In the genomic region with DNA sequence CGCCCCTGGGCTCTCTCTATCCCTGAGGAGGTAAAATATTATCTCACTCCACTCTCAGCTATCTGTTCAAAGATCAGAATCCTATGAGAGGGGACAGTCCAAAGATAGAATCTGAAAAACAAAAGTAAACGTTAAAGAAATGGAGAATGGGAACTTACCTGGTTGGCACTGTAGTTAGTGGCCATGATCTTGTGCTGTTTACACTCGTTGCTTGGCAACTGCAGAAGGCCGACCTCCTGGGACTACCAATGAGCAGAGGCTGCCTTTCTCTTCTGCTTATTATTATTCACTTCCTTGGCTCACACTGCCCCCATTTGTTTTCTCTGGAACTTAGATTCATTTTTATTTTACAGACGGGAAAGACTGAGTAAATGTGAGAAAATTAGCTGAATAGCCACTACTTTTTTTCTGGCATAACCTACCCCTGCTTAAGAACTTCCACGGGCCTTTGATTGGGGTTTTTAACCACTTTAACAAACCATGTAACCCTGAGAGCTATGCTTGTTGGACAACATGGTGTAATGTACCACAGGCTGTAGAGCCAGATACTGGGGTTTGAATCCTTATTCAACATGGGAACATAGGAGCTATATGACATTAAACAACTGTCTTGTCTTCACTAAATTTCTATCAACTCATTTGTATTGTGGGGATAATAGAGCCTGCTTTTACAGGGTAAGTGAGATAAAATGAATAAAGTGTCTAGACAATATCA, we compare ENCODE assay signal across 8 cellular contexts. TPM values are rescaled to one million over a fixed set of nuclear protein-coding genes. Genes with fewer than 3 reads are reported as not detected.
DNase-seq lines count a peak whose midpoint lies in the region; ATAC-seq, FAIRE-seq and TF ChIP-seq lines count a peak whose summit lies in the region.

A gene with protein sequence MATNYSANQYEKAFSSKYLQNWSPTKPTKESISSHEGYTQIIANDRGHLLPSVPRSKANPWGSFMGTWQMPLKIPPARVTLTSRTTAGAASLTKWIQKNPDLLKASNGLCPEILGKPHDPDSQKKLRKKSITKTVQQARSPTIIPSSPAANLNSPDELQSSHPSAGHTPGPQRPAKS (minus strand): TSS at position 193 of the 715 bp plus-strand sequence. CDS start 8 bp downstream, at position 185.

- TF ChIP-seq CTCF in A549 (IDR thresholded peaks at IDR 0.05) (peak; percentile 21; the same call in 1 of the 3 replicates), chondrocyte (IDR thresholded peaks at IDR 0.05) (peak; percentile 70)

- ATAC-seq in A549 (peak; percentile 92 to 99), HG02678 (IDR thresholded peaks at IDR 0.05; ENCODE audit: unreplicated experiment) (peak; percentile 91)

- no peaks in the 10 kb centered on the region for H3K27me3 Mint-ChIP-seq in chondrocyte (ENCODE audit: low read depth)
- H3K27me3 Mint-ChIP-seq in stimulated activated naive CD8-positive, alpha-beta T cell treated with anti-CD3 and anti-CD28 coated beads, Interleukin-15, Interleukin-2, amounts not matched to agents 100 ng/mL and 50 ng/mL, for 24 hours, result no peaks in the 10 kb centered on the region

- peak within 1 kb of the TSS; percentile 73 for H3K27ac Mint-ChIP-seq in chondrocyte (ENCODE audit: unreplicated experiment)
- H3K27ac Mint-ChIP-seq in stimulated activated naive CD8-positive, alpha-beta T cell treated with anti-CD3 and anti-CD28 coated beads, Interleukin-15, Interleukin-2, amounts not matched to agents 100 ng/mL and 50 ng/mL, for 24 hours, result peak within 1 kb of the TSS; percentile 71

- H3K9me3 Mint-ChIP-seq in chondrocyte (ENCODE audit: low read depth), result no peaks in the 10 kb centered on the region
- H3K9me3 Mint-ChIP-seq in stimulated activated naive CD8-positive, alpha-beta T cell treated with anti-CD3 and anti-CD28 coated beads, Interleukin-15, Interleukin-2, amounts not matched to agents 100 ng/mL and 50 ng/mL, for 24 hours, result no peaks in the 10 kb centered on the region

- CTCF ChIA-PET in A549 (lab: Yijun Ruan, JAX), result interaction anchor here (0.7 to 9.3 kb wide), 9 partner anchors 8 to 175 kb away, joined by 3 to 69 read pairs (median 4); partner anchors contain the start of genes FCER1G and TOMM40L

- no peak within 1 kb of the TSS for H3K4me3 ChIP-seq in A549

- no peaks in the 10 kb centered on the region for H3K9me3 ChIP-seq in A549

- peaks cover 16% of the 10 kb centered on the region for H3K36me3 Mint-ChIP-seq in chondrocyte (ENCODE audit: low read depth)
- H3K36me3 Mint-ChIP-seq in stimulated activated naive CD8-positive, alpha-beta T cell treated with anti-CD3 and anti-CD28 coated beads, Interleukin-15, Interleukin-2, amounts not matched to agents 100 ng/mL and 50 ng/mL, for 24 hours (ENCODE audit: low read depth), result peaks cover 48% of the 10 kb centered on the region

- 46% methylated on average over 6 of the region's 6 CpGs for WGBS in A549 (ENCODE audit: missing lambda C conversion rate)

- FAIRE-seq in A549 (lab: Jason Lieb, UNC) (no peak), GM12891 (lab: Jason Lieb, UNC) (peak; percentile 94)

- POLR2A ChIA-PET in A549 (lab: Yijun Ruan, JAX), result no interaction called here

- no peak for TF ChIP-seq EP300 in A549 (IDR thresholded peaks at IDR 0.05)

- H3K4me2 ChIP-seq in A549, result no peak within 1 kb of the TSS

- H3K4me1 Mint-ChIP-seq in chondrocyte (ENCODE audit: low read depth), result peaks cover 7% of the 10 kb centered on the region
- peaks cover 29% of the 10 kb centered on the region for H3K4me1 Mint-ChIP-seq in stimulated activated naive CD8-positive, alpha-beta T cell treated with anti-CD3 and anti-CD28 coated beads, Interleukin-15, Interleukin-2, amounts not matched to agents 100 ng/mL and 50 ng/mL, for 24 hours (ENCODE audit: low read depth)

- no peak within 1 kb of the TSS for H3K27ac ChIP-seq in A549

- TF ChIP-seq RAD21 in A549 (conservative IDR thresholded peaks at IDR 0.05 in 1 of 2, IDR thresholded peaks at IDR 0.05 in 1 of 2), result no peak

- H3K4me3 Mint-ChIP-seq in chondrocyte (ENCODE audit: unreplicated experiment), result no peak within 1 kb of the TSS
- no peak within 1 kb of the TSS for H3K4me3 Mint-ChIP-seq in stimulated activated naive CD8-positive, alpha-beta T cell treated with anti-CD3 and anti-CD28 coated beads, Interleukin-15, Interleukin-2, amounts not matched to agents 100 ng/mL and 50 ng/mL, for 24 hours

- TF ChIP-seq POLR2A in A549 (IDR thresholded peaks at IDR 0.05; ENCODE audit: low read length) (no peak), GM12891 (IDR thresholded peaks at IDR 0.05; ENCODE audit: low read depth, low read length) (no peak)

- DNase-seq in A549 (ENCODE audit: low read depth in 1 of 2, low spot score in 1 of 2) (peak; percentile 73 to 77), GM12891 (ENCODE audit: insufficient read length, low spot score) (peak; percentile 67), NCI-H1105 (lab: John Stamatoyannopoulos, UW) (peak; percentile 66), T-helper 1 cell (peak; percentile 19 to 52 (median 40)), chondrocyte (ENCODE audit: low spot score) (no peak), kidney tubule cell (ENCODE audit: low spot score) (peak; percentile 88)

- H3K4me1 ChIP-seq in A549, result peaks cover 8% of the 10 kb centered on the region; the same call in 1 of the 3 replicates

TF ChIP-seq in A549, 52 proteins besides CTCF, POLR2A, EP300 and RAD21 (continues in another document):
- TF ChIP-seq RCOR1 (IDR thresholded peaks at IDR 0.05; ENCODE audit: low read depth, low read length) (no peak), MAFK (IDR thresholded peaks at IDR 0.05; ENCODE audit: partially characterized antibody) (no peak), ZFP36 (IDR thresholded peaks at IDR 0.05; ENCODE audit: borderline replicate concordance, partially characterized antibody) (no peak), POLR2AphosphoS2 (conservative IDR thresholded peaks at IDR 0.05; ENCODE audit: low read length) (no peak), CBX2 (IDR thresholded peaks at IDR 0.05; ENCODE audit: borderline replicate concordance, low read depth) (no peak), NR3C1 (IDR thresholded peaks at IDR 0.05) (no peak), ESRRA (IDR thresholded peaks at IDR 0.05; ENCODE audit: borderline replicate concordance, low read length) (no peak), HDAC2 (IDR thresholded peaks at IDR 0.05) (no peak), RARB (CRISPR knock-in tag; IDR thresholded peaks at IDR 0.05) (no peak), TP53 (CRISPR knock-in tag; IDR thresholded peaks at IDR 0.05) (no peak), JUN (IDR thresholded peaks at IDR 0.05) (no peak), BCL3 (IDR thresholded peaks at IDR 0.05) (no peak)

TF ChIP-seq in GM12891, 5 proteins besides CTCF, POLR2A, EP300 and RAD21:
- TF ChIP-seq SPI1 (IDR thresholded peaks at IDR 0.05; ENCODE audit: low read depth, low read length) (peak; percentile 22; the same call in 1 of the 2 replicates), PAX5 (IDR thresholded peaks at IDR 0.05; ENCODE audit: insufficient read depth, low read length, severe bottlenecking) (no peak)

RNA-seq across cellular contexts. Expression of the gene that starts here (rescaled TPM):
- not detected in 2 replicates for polyA plus RNA-seq in A549 (2011; rRNA removed)
- not detected in 2 replicates for polyA plus RNA-seq in A549 (2012; cell fraction: cytosol; rRNA removed)
- not detected in 2 replicates for polyA plus RNA-seq in A549 (2012; cell fraction: nucleus; rRNA removed)
- not detected in 3 replicates for polyA plus RNA-seq in A549 (2017; fragmentation: RNase III; extraction: RNeasy Plus Mini Kit Qiagen cat#74134 plus additional on column Dnase treatment)
- polyA minus RNA-seq in A549 (2011; rRNA and poly(A)+ RNA removed), result not detected in 2 replicates
- polyA plus RNA-seq in GM12891 (2012; ENCODE audit: low read depth, missing spikeins), result not detected
- not detected in 3 replicates for total RNA-seq in chondrocyte

Comparison
In these comparisons a context has a peak if more than half of its experiments do, and no peak if none do; other contexts are left out.
1. Peak in DNase-seq and ATAC-seq in A549; RNA of the gene not detected or under 1 TPM.